In the genomic region with DNA sequence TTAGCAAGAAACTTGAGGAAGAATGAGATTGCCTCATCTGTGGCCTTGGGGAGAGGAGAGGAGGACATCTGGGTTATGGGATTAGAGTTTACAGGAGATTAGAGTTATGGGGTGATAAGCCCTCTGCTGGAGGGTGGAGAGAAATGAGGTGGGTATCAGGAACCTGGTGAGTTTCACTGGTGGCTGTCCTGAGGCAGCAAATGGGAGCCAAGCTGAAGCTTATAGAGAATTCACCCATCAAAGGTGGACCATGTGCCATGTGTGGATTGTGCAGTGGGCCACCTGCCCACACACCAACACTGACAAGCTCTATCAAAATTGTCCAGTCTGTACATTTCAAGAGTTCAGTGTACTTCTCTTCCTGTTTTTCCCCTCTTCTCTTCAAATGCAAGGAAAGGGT, we compare ENCODE assay signal across 14 cellular contexts.
A peak's percentile ranks its signal among the peaks of the same experiment; 100 is the strongest.
DNase-seq lines count a peak whose midpoint lies in the region; ATAC-seq and TF ChIP-seq lines count a peak whose summit lies in the region.
"Had no signal": no experiment of that assay in that cellular context is flagged by ENCODE, and none has a peak within 500 bp of the region (broad histone marks: within the 10 kb centered on the region; RNA-seq: fewer than 3 reads in every experiment).

No MANE protein-coding gene starts in this region.

- ATAC-seq in GM19397 (IDR thresholded peaks at IDR 0.05; ENCODE audit: unreplicated experiment) = no peak
- ATAC-seq: activated T-cell treated with anti-CD3 and anti-CD28 coated beads, Interleukin-2, amount 50 U/mL, for 4 hours had no signal

- no peak overlapping the region for H3K4me3 Mint-ChIP-seq in activated CD4-positive, alpha-beta T cell treated with anti-CD3 and anti-CD28 coated beads, Interleukin-2, amount 10 ng/mL, durations not matched to agents 7 days and 5 days
- H3K4me3 Mint-ChIP-seq: activated T-cell treated with anti-CD3 and anti-CD28 coated beads, Interleukin-2, amount 50 U/mL, for 4 hours had no signal

- H3K27me3 Mint-ChIP-seq in activated CD4-positive, alpha-beta T cell treated with anti-CD3 and anti-CD28 coated beads, Interleukin-2, amount 10 ng/mL, durations not matched to agents 7 days and 5 days = no peaks in the 10 kb centered on the region

- peak; percentile 23 for TF ChIP-seq CTCF in NB4 (IDR thresholded peaks at IDR 0.05; ENCODE audit: low read depth, low read length)
- TF ChIP-seq CTCF in choroid plexus epithelial cell (conservative IDR thresholded peaks at IDR 0.05; ENCODE audit: low read depth, low read length) = peak; percentile 43
- TF ChIP-seq CTCF in retinal pigment epithelial cell (conservative IDR thresholded peaks at IDR 0.05; ENCODE audit: low read depth, low read length) = peak; percentile 40

- no peak overlapping the region for H3K4me3 ChIP-seq in NB4 (ENCODE audit: low read depth, low read length)
- H3K4me3 ChIP-seq in choroid plexus epithelial cell (ENCODE audit: low read depth, low read length) = no peak overlapping the region
- no peak overlapping the region for H3K4me3 ChIP-seq in retinal pigment epithelial cell (ENCODE audit: low read length)
- H3K4me3 ChIP-seq: tibial nerve had no signal

- POLR2A ChIA-PET in activated CD4-positive, alpha-beta T cell treated with anti-CD3 and anti-CD28 coated beads, Interleukin-2, amount 10 ng/mL, durations not matched to agents 7 days and 5 days (lab: Charles Lee) = no interaction called here

- CTCF ChIA-PET in activated CD4-positive, alpha-beta T cell treated with anti-CD3 and anti-CD28 coated beads, Interleukin-2, amount 10 ng/mL, durations not matched to agents 7 days and 5 days (lab: Charles Lee) = no interaction called here

- H3K4me1 Mint-ChIP-seq in activated CD4-positive, alpha-beta T cell treated with anti-CD3 and anti-CD28 coated beads, Interleukin-2, amount 10 ng/mL, durations not matched to agents 7 days and 5 days = peaks cover 2% of the 10 kb centered on the region

- DNase-seq in NCI-H146 (lab: John Stamatoyannopoulos, UW) (peak; percentile 15), NCI-H146 treated with DMSO at 0.1 percent for 48 hours (lab: John Stamatoyannopoulos, UW; ENCODE audit: unreplicated experiment) (no peak), NB4 (ENCODE audit: low read depth) (peak; percentile 43), choroid plexus epithelial cell (ENCODE audit: low read depth) (peak; percentile 17), retinal pigment epithelial cell (ENCODE audit: low read depth) (no peak), NCI-H226 (no peak)
- no peak for DNase-seq in activated CD4-positive, alpha-beta T cell treated with anti-CD3 and anti-CD28 coated beads, Interleukin-2, amount 10 ng/mL, durations not matched to agents 7 days and 5 days
- DNase-seq: activated T-cell treated with anti-CD3 and anti-CD28 coated beads, Interleukin-2, amount 50 U/mL, for 4 hours; glutamatergic neuron; GOT3; NCI-H1092 treated with DMSO at 0.1 percent for 48 hours; T-helper 9 cell had no signal

- no peaks in the 10 kb centered on the region for H3K36me3 Mint-ChIP-seq in activated CD4-positive, alpha-beta T cell treated with anti-CD3 and anti-CD28 coated beads, Interleukin-2, amount 10 ng/mL, durations not matched to agents 7 days and 5 days (ENCODE audit: low read depth)

- no peak for TF ChIP-seq POLR2A in NB4 (IDR thresholded peaks at IDR 0.05; ENCODE audit: extremely low read depth, insufficient read length)

- H3K9me3 Mint-ChIP-seq in activated CD4-positive, alpha-beta T cell treated with anti-CD3 and anti-CD28 coated beads, Interleukin-2, amount 10 ng/mL, durations not matched to agents 7 days and 5 days = peaks cover 3% of the 10 kb centered on the region
- H3K9me3 Mint-ChIP-seq: activated T-cell treated with anti-CD3 and anti-CD28 coated beads, Interleukin-2, amount 50 U/mL, for 4 hours had no signal

- H3K27ac Mint-ChIP-seq in activated CD4-positive, alpha-beta T cell treated with anti-CD3 and anti-CD28 coated beads, Interleukin-2, amount 10 ng/mL, durations not matched to agents 7 days and 5 days = no peak overlapping the region

Comparison
In these comparisons a context has a peak if more than half of its experiments do, and no peak if none do; other contexts are left out.
1. DNase-seq: peak in NCI-H146 (single experiment), NB4 (single experiment) and choroid plexus epithelial cell (single experiment); none in NCI-H146 treated with DMSO at 0.1 percent for 48 hours (single experiment), retinal pigment epithelial cell (single experiment), NCI-H226 (single experiment) and activated CD4-positive, alpha-beta T cell treated with anti-CD3 and anti-CD28 coated beads, Interleukin-2, amount 10 ng/mL, durations not matched to agents 7 days and 5 days (single experiment).
2. Peak in every context shown above with its lines, with median percentiles within 50 percentile points of each other: CTCF ChIP-seq.